In the genomic region with DNA sequence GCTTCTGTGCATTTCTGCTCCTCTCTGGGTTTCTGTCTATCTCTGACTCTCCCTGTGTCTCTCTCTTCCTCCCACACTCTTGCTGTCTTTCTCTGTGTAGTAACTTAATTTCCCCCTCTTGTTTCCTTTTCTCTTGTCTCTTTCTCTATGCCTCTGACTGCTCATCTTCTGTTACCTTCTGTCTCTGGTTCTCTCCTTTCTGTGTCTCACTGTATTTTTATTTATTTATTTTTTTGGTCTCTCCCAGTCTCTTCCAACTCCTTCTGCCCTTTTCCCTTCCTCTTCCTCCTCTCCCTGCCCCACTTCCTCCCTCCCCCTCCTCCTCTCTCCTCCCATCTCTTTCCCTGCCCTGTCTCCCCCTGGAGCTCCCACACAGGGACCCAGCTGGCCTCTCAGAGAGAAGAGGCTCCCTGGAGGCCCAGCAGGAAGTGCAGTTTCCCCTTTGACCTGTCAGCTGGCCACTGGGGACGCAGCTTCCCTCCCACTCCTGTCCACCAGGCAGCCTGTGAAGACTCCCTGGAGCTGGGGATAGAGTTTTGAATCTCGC, we compare ENCODE assay signal across 1 cellular context.
A peak's percentile ranks its signal among the peaks of the same experiment; 100 is the strongest.
TF ChIP-seq lines count a peak whose summit lies in the region.

No MANE protein-coding gene starts in this region.

TF ChIP-seq in HepG2, 621 proteins besides CTCF, POLR2A, EP300 and RAD21 (continued from another document and continues in another):
- TF ChIP-seq HNF1B (CRISPR knock-in tag; IDR thresholded peaks at IDR 0.05) (peak; percentile 74), ZNF136 (CRISPR knock-in tag; IDR thresholded peaks at IDR 0.05; ENCODE audit: low read depth) (no peak), E2F1 (CRISPR knock-in tag; IDR thresholded peaks at IDR 0.05) (no peak), CREB1 (IDR thresholded peaks at IDR 0.05) (no peak), CREB1 (CRISPR knock-in tag; IDR thresholded peaks at IDR 0.05) (0 out of 2 replicates have a peak, but pooled peaks have one; percentile 26), ZBTB34 (CRISPR knock-in tag; IDR thresholded peaks at IDR 0.05) (no peak), SCMH1 (CRISPR knock-in tag; IDR thresholded peaks at IDR 0.05; ENCODE audit: borderline replicate concordance) (no peak), TRIM24 (CRISPR knock-in tag; IDR thresholded peaks at IDR 0.05) (no peak), ZNF609 (CRISPR knock-in tag; IDR thresholded peaks at IDR 0.05; ENCODE audit: borderline replicate concordance) (peak; percentile 58; the same call in 1 of the 2 replicates), GATAD1 (CRISPR knock-in tag; IDR thresholded peaks at IDR 0.05) (peak; percentile 31; the same call in 1 of the 2 replicates), ZNF354B (CRISPR knock-in tag; IDR thresholded peaks at IDR 0.05) (no peak), GRHL1 (CRISPR knock-in tag; conservative IDR thresholded peaks at IDR 0.05) (no peak), HHEX (CRISPR knock-in tag; IDR thresholded peaks at IDR 0.05) (no peak), ZNF275 (CRISPR knock-in tag; IDR thresholded peaks at IDR 0.05; ENCODE audit: borderline replicate concordance) (no peak), RXRA (CRISPR knock-in tag; IDR thresholded peaks at IDR 0.05) (peak; percentile 28; the same call in 1 of the 2 replicates), STAT5B (CRISPR knock-in tag; IDR thresholded peaks at IDR 0.05) (no peak), SRSF4 (IDR thresholded peaks at IDR 0.05; ENCODE audit: low read depth, low read length, poor library complexity, severe bottlenecking) (no peak), TFE3 (CRISPR knock-in tag; IDR thresholded peaks at IDR 0.05) (no peak), ZFP37 (CRISPR knock-in tag; IDR thresholded peaks at IDR 0.05; ENCODE audit: borderline replicate concordance) (no peak), MTF1 (CRISPR knock-in tag; IDR thresholded peaks at IDR 0.05) (no peak), ZNF292 (CRISPR knock-in tag; IDR thresholded peaks at IDR 0.05; ENCODE audit: borderline replicate concordance, low read depth) (peak; percentile 83; the same call in 1 of the 2 replicates), ZNF296 (CRISPR knock-in tag; conservative IDR thresholded peaks at IDR 0.05) (0 out of 2 replicates have a peak, but pooled peaks have one; percentile 45)
- TF ChIP-seq, protein P1, sequence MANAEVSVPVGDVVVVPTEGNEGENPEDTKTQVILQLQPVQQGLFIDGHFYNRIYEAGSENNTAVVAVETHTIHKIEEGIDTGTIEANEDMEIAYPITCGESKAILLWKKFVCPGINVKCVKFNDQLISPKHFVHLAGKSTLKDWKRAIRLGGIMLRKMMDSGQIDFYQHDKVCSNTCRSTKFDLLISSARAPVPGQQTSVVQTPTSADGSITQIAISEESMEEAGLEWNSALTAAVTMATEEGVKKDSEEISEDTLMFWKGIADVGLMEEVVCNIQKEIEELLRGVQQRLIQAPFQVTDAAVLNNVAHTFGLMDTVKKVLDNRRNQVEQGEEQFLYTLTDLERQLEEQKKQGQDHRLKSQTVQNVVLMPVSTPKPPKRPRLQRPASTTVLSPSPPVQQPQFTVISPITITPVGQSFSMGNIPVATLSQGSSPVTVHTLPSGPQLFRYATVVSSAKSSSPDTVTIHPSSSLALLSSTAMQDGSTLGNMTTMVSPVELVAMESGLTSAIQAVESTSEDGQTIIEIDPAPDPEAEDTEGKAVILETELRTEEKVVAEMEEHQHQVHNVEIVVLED (CRISPR knock-in tag; IDR thresholded peaks at IDR 0.05; ENCODE audit: borderline replicate concordance) = no peak
- TF ChIP-seq, protein P2, sequence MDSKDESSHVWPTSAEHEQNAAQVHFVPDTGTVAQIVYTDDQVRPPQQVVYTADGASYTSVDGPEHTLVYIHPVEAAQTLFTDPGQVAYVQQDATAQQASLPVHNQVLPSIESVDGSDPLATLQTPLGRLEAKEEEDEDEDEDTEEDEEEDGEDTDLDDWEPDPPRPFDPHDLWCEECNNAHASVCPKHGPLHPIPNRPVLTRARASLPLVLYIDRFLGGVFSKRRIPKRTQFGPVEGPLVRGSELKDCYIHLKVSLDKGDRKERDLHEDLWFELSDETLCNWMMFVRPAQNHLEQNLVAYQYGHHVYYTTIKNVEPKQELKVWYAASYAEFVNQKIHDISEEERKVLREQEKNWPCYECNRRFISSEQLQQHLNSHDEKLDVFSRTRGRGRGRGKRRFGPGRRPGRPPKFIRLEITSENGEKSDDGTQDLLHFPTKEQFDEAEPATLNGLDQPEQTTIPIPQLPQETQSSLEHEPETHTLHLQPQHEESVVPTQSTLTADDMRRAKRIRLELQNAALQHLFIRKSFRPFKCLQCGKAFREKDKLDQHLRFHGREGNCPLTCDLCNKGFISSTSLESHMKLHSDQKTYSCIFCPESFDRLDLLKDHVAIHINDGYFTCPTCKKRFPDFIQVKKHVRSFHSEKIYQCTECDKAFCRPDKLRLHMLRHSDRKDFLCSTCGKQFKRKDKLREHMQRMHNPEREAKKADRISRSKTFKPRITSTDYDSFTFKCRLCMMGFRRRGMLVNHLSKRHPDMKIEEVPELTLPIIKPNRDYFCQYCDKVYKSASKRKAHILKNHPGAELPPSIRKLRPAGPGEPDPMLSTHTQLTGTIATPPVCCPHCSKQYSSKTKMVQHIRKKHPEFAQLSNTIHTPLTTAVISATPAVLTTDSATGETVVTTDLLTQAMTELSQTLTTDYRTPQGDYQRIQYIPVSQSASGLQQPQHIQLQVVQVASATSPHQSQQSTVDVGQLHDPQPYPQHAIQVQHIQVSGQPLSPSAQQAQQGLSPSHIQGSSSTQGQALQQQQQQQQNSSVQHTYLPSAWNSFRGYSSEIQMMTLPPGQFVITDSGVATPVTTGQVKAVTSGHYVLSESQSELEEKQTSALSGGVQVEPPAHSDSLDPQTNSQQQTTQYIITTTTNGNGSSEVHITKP (CRISPR knock-in tag; IDR thresholded peaks at IDR 0.05; ENCODE audit: low read depth) = no peak
- TF ChIP-seq, protein P3, sequence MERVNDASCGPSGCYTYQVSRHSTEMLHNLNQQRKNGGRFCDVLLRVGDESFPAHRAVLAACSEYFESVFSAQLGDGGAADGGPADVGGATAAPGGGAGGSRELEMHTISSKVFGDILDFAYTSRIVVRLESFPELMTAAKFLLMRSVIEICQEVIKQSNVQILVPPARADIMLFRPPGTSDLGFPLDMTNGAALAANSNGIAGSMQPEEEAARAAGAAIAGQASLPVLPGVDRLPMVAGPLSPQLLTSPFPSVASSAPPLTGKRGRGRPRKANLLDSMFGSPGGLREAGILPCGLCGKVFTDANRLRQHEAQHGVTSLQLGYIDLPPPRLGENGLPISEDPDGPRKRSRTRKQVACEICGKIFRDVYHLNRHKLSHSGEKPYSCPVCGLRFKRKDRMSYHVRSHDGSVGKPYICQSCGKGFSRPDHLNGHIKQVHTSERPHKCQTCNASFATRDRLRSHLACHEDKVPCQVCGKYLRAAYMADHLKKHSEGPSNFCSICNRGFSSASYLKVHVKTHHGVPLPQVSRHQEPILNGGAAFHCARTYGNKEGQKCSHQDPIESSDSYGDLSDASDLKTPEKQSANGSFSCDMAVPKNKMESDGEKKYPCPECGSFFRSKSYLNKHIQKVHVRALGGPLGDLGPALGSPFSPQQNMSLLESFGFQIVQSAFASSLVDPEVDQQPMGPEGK (CRISPR knock-in tag; IDR thresholded peaks at IDR 0.05) = peak; percentile 71
